Comparison of ENCODE assay signal across 34 cellular contexts in the genomic region with DNA sequence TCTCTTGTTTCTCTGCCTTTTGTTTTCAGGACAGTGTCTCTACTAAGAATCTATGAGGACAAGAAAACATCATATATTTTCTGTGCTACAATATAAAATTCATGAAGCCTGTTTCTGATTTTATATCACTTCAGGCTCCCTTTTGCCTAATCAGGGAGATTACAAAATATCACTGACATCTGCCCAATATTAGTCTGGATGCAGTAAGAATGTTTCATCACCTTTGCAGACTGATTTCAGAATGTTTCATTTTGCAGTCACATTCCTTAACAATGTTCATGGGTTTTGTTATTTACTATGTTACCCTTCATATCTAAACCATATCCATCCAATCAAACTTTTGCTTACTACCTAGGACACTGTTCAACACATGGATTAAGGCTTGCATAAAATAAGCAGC. TPM values are rescaled to one million over a fixed set of nuclear protein-coding genes. Genes with fewer than 3 reads are reported as not detected.
"Had no signal": no experiment of that assay in that cellular context is flagged by ENCODE, and none has a peak within 500 bp of the region (broad histone marks: within the 10 kb centered on the region; RNA-seq: fewer than 3 reads in every experiment).

No MANE protein-coding gene starts in this region.

- DNase-seq: activated CD4-positive, alpha-beta T cell treated with anti-CD3 and anti-CD28 coated beads for 4 hours; activated CD4-positive, alpha-beta T cell treated with anti-CD3 and anti-CD28 coated beads, Interleukin-2, amount 50 U/mL, for 4 hours; activated CD8-positive, alpha-beta memory T cell treated with anti-CD3 and anti-CD28 coated beads for 24 hours; activated effector memory CD4-positive, alpha-beta T cell treated with Interleukin-2 at 50 U/mL for 16 hours; activated naive CD4-positive, alpha-beta T cell treated with anti-CD3 and anti-CD28 coated beads for 36 hours; activated naive CD8-positive, alpha-beta T cell treated with anti-CD3 and anti-CD28 coated beads for 36 hours; adrenal gland; aorta; body of pancreas; effector CD8-positive, alpha-beta T cell; head of caudate nucleus; hippocampal formation; left colon; mammary epithelial cell; naive B cell; nucleus accumbens; stimulated activated CD4-positive, alpha-beta T cell treated with anti-CD3 and anti-CD28 coated beads, Interleukin-15, amount 100 ng/mL, for 24 hours; stimulated activated CD4-positive, alpha-beta T cell treated with anti-CD3 and anti-CD28 coated beads, Interleukin-2, amount 100 ng/mL, for 24 hours; stimulated activated naive B cell treated with anti-CD40 and anti-IgM and Interleukin-4, amounts not matched to agents 10 μg/mL and 1 μg/mL and 100 μg/mL, for 72 hours; stomach; tibial artery; upper lobe of right lung had no signal

- H3K36me3 Mint-ChIP-seq: activated naive CD8-positive, alpha-beta T cell treated with anti-CD3 and anti-CD28 coated beads for 36 hours; naive B cell; stimulated activated naive B cell treated with anti-CD40 and anti-IgM and Interleukin-4, amounts not matched to agents 10 μg/mL and 1 μg/mL and 100 μg/mL, for 72 hours had no signal

- H3K27me3 ChIP-seq: adrenal gland, body of pancreas, right atrium auricular region, stomach, suprapubic skin, tibial artery, upper lobe of right lung had no signal

- H3K4me1 ChIP-seq: adrenal gland, body of pancreas, parathyroid adenoma, right atrium auricular region, stomach, suprapubic skin, tibial artery, upper lobe of right lung had no signal

- H3K9me3 Mint-ChIP-seq: activated naive CD4-positive, alpha-beta T cell treated with anti-CD3 and anti-CD28 coated beads for 36 hours; activated naive CD8-positive, alpha-beta T cell treated with anti-CD3 and anti-CD28 coated beads for 36 hours had no signal

- H3K27ac Mint-ChIP-seq: activated naive CD4-positive, alpha-beta T cell treated with anti-CD3 and anti-CD28 coated beads for 36 hours; activated naive CD8-positive, alpha-beta T cell treated with anti-CD3 and anti-CD28 coated beads for 36 hours; stimulated activated naive B cell treated with anti-CD40 and anti-IgM and Interleukin-4, amounts not matched to agents 10 μg/mL and 1 μg/mL and 100 μg/mL, for 72 hours had no signal

- H3K4me2 ChIP-seq: smooth muscle cell had no signal

- FAIRE-seq: colon, endometrium, keratinocyte had no signal

- H3K4me3 Mint-ChIP-seq: activated naive CD4-positive, alpha-beta T cell treated with anti-CD3 and anti-CD28 coated beads for 36 hours; activated naive CD8-positive, alpha-beta T cell treated with anti-CD3 and anti-CD28 coated beads for 36 hours; naive B cell; stimulated activated naive B cell treated with anti-CD40 and anti-IgM and Interleukin-4, amounts not matched to agents 10 μg/mL and 1 μg/mL and 100 μg/mL, for 72 hours had no signal

- H3K4me3 ChIP-seq: adrenal gland, body of pancreas, right atrium auricular region, smooth muscle cell, stomach, suprapubic skin, tibial artery, upper lobe of right lung had no signal

- ATAC-seq: body of pancreas, left colon had no signal

- H3K9me3 ChIP-seq: adrenal gland, body of pancreas, right atrium auricular region, stomach, suprapubic skin, tibial artery, upper lobe of right lung had no signal

- H3K27ac ChIP-seq: adrenal gland, body of pancreas, parathyroid adenoma, right atrium auricular region, stomach, suprapubic skin, tibial artery, upper lobe of right lung had no signal

- H3K36me3 ChIP-seq: adrenal gland, right atrium auricular region, stomach, suprapubic skin, tibial artery, upper lobe of right lung had no signal

RNA-seq across cellular contexts. Expression of gene CLEC6A, which starts 0.5 kb away (rescaled TPM):
- total RNA-seq: activated naive CD4-positive, alpha-beta T cell treated with anti-CD3 and anti-CD28 coated beads for 36 hours; activated naive CD8-positive, alpha-beta T cell treated with anti-CD3 and anti-CD28 coated beads for 36 hours; adrenal gland; aorta; body of pancreas; dermis microvascular lymphatic vessel endothelial cell; epithelial cell of proximal tubule; left colon; liver; mammary epithelial cell; pulmonary artery endothelial cell; right atrium auricular region; smooth muscle cell; stomach; suprapubic skin had no signal
- polyA plus RNA-seq: adrenal gland, aorta, keratinocyte, liver, mammary epithelial cell, neural cell, smooth muscle cell, stomach had no signal

RNA-seq across cellular contexts. Expression of gene CLEC4D, which starts 58.0 kb away (rescaled TPM):
- total RNA-seq: activated naive CD4-positive, alpha-beta T cell treated with anti-CD3 and anti-CD28 coated beads for 36 hours; activated naive CD8-positive, alpha-beta T cell treated with anti-CD3 and anti-CD28 coated beads for 36 hours; body of pancreas; dermis microvascular lymphatic vessel endothelial cell; epithelial cell of proximal tubule; mammary epithelial cell; pulmonary artery endothelial cell; smooth muscle cell; suprapubic skin had no signal
- polyA plus RNA-seq: keratinocyte, mammary epithelial cell, neural cell, smooth muscle cell had no signal
